ENCODE assay signal across 9 cellular contexts in genomic region chr7:106217089-106217542, GRCh38.
DNase-seq lines count a peak whose midpoint lies in the region; ATAC-seq lines count a peak whose summit lies in the region.
"Had no signal": no experiment of that assay in that cellular context is flagged by ENCODE, and none has a peak within 500 bp of the region (broad histone marks: within the 10 kb centered on the region; RNA-seq: fewer than 3 reads in every experiment).

No MANE protein-coding gene starts in this region.

- ATAC-seq in GM18519 (IDR thresholded peaks at IDR 0.05; ENCODE audit: low FRiP score, unreplicated experiment) (no peak), HG02970 (IDR thresholded peaks at IDR 0.05; ENCODE audit: low FRiP score, unreplicated experiment) (no peak)
- no peak for ATAC-seq in activated CD8-positive, alpha-beta T cell treated with anti-CD3 and anti-CD28 coated beads, Interleukin-2, amount 10 ng/mL, durations not matched to agents 7 days and 5 days
- ATAC-seq: T-helper 17 cell had no signal

- H3K27ac Mint-ChIP-seq in activated CD8-positive, alpha-beta T cell treated with anti-CD3 and anti-CD28 coated beads, Interleukin-2, amount 10 ng/mL, durations not matched to agents 7 days and 5 days, result no peak overlapping the region
- H3K27ac Mint-ChIP-seq: T-helper 17 cell had no signal

- POLR2A ChIA-PET in activated CD8-positive, alpha-beta T cell treated with anti-CD3 and anti-CD28 coated beads, Interleukin-2, amount 10 ng/mL, durations not matched to agents 7 days and 5 days (lab: Charles Lee), result no interaction called here

- CTCF ChIA-PET in activated CD8-positive, alpha-beta T cell treated with anti-CD3 and anti-CD28 coated beads, Interleukin-2, amount 10 ng/mL, durations not matched to agents 7 days and 5 days (lab: Charles Lee), result interaction anchor here (1.6 kb wide), 1 partner anchor 245 kb away, joined by 4 read pairs; no protein-coding TSS in a partner anchor

- peak; percentile 87 for DNase-seq in Daoy (ENCODE audit: low read depth)
- peak; percentile 8 to 76 for DNase-seq in SW 1271 (lab: John Stamatoyannopoulos, UW)
- DNase-seq in glomerular visceral epithelial cell (ENCODE audit: extremely low spot score), result peak; percentile 62
- peak; percentile 80 for DNase-seq in renal cortical epithelial cell (ENCODE audit: low read depth)
- no peak for DNase-seq in hippocampal formation (lab: John Stamatoyannopoulos, UW)
- DNase-seq in activated CD8-positive, alpha-beta T cell treated with anti-CD3 and anti-CD28 coated beads, Interleukin-2, amount 10 ng/mL, durations not matched to agents 7 days and 5 days, result no peak
- DNase-seq: T-helper 17 cell had no signal

- no peaks in the 10 kb centered on the region for H3K9me3 Mint-ChIP-seq in activated CD8-positive, alpha-beta T cell treated with anti-CD3 and anti-CD28 coated beads, Interleukin-2, amount 10 ng/mL, durations not matched to agents 7 days and 5 days (ENCODE audit: insufficient read depth)

- peaks cover 1% of the 10 kb centered on the region for H3K36me3 Mint-ChIP-seq in activated CD8-positive, alpha-beta T cell treated with anti-CD3 and anti-CD28 coated beads, Interleukin-2, amount 10 ng/mL, durations not matched to agents 7 days and 5 days (ENCODE audit: low read depth)

- H3K4me3 Mint-ChIP-seq in activated CD8-positive, alpha-beta T cell treated with anti-CD3 and anti-CD28 coated beads, Interleukin-2, amount 10 ng/mL, durations not matched to agents 7 days and 5 days, result no peak overlapping the region
- H3K4me3 Mint-ChIP-seq: T-helper 17 cell had no signal

- peaks cover 28% of the 10 kb centered on the region for H3K27me3 Mint-ChIP-seq in activated CD8-positive, alpha-beta T cell treated with anti-CD3 and anti-CD28 coated beads, Interleukin-2, amount 10 ng/mL, durations not matched to agents 7 days and 5 days (ENCODE audit: low read depth)
- H3K27me3 Mint-ChIP-seq: T-helper 17 cell had no signal

- H3K4me1 Mint-ChIP-seq in activated CD8-positive, alpha-beta T cell treated with anti-CD3 and anti-CD28 coated beads, Interleukin-2, amount 10 ng/mL, durations not matched to agents 7 days and 5 days (ENCODE audit: low read depth), result peaks cover 11% of the 10 kb centered on the region

Comparison
In these comparisons a context has a peak if more than half of its experiments do, and no peak if none do; other contexts are left out.
1. DNase-seq: peak in Daoy (single experiment), SW 1271 (2 of 2), glomerular visceral epithelial cell (single experiment) and renal cortical epithelial cell (single experiment); none in hippocampal formation (0 of 2) and activated CD8-positive, alpha-beta T cell treated with anti-CD3 and anti-CD28 coated beads, Interleukin-2, amount 10 ng/mL, durations not matched to agents 7 days and 5 days (single experiment).